ENCODE assay signal across 2 cellular contexts in genomic region chr7:151494569-151495284, GRCh38.
A peak's percentile ranks its signal among the peaks of the same experiment; 100 is the strongest.
TF ChIP-seq lines count a peak whose summit lies in the region.

No MANE protein-coding gene starts in this region.

TF ChIP-seq in A549, 52 proteins besides CTCF, POLR2A, EP300 and RAD21:
- TF ChIP-seq MAFK (IDR thresholded peaks at IDR 0.05; ENCODE audit: partially characterized antibody) (peak; percentile 95), ZSCAN20 (CRISPR knock-in tag; IDR thresholded peaks at IDR 0.05) (no peak)
TF ChIP-seq in A549: peak in this region for 1.

TF ChIP-seq in GM12878, 131 proteins besides CTCF, POLR2A, EP300 and RAD21:
- TF ChIP-seq NR2F1 (conservative IDR thresholded peaks at IDR 0.05) (peak; percentile 40; the same call in 1 of the 2 replicates), POLR2AphosphoS5 (IDR thresholded peaks at IDR 0.05; ENCODE audit: low read length) (peak; percentile 25; the same call in 1 of the 2 replicates), POLR2AphosphoS2 (IDR thresholded peaks at IDR 0.05; ENCODE audit: low read depth, low read length) (no peak)
